22 cellular contexts compared by ENCODE assay signal in the genomic region with DNA sequence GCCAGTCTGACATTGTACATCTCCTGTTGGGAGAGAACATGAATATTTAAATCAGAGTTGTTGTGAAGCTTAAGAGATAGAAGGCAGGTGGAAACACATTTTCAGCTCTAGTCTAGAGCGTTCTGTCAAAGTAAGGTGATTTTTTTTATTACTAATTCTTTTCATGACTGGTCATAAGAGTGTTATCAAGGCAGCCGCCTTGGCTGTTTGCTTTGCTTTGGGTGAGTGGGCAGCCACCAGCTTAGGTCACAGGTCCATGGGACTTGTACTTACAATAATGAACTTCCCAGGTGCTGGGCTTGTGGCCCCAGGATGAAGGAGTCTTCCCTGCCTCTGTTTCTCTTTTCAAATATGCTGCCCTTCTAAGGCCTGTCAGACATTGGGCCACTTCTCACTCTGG.
"Had no signal": no experiment of that assay in that cellular context is flagged by ENCODE, and none has a peak within 500 bp of the region (broad histone marks: within the 10 kb centered on the region; RNA-seq: fewer than 3 reads in every experiment).

No MANE protein-coding gene starts in this region.

- H3K9me3 ChIP-seq: esophagus squamous epithelium, gastroesophageal sphincter, heart left ventricle, mucosa of descending colon, transverse colon, uterus had no signal

- FAIRE-seq: bronchial epithelial cell, islet of Langerhans, TTC549 had no signal

- DNase-seq: activated CD4-positive, alpha-beta T cell treated with anti-CD3 and anti-CD28 coated beads for 1 hour; activated CD4-positive, alpha-beta T cell treated with anti-CD3 and anti-CD28 coated beads, Interleukin-2, amount 50 U/mL, for 4 hours; activated CD8-positive, alpha-beta memory T cell treated with anti-CD3 and anti-CD28 coated beads, Interleukin-2, amount 50 U/mL, for 48 hours; activated naive CD4-positive, alpha-beta T cell; activated naive CD8-positive, alpha-beta T cell treated with anti-CD3 and anti-CD28 coated beads for 36 hours; activated T-cell treated with anti-CD3 and anti-CD28 coated beads, Interleukin-2, amount 50 U/mL, for 4 hours; esophagus squamous epithelium; heart left ventricle; left colon; mucosa of descending colon; naive B cell; occipital lobe; substantia nigra; T-helper 1 cell; transverse colon; uterus; WERI-Rb-1 had no signal

- H3K36me3 ChIP-seq: esophagus squamous epithelium, gastroesophageal sphincter, heart left ventricle, transverse colon, uterus, WERI-Rb-1 had no signal

- H3K27me3 ChIP-seq: esophagus squamous epithelium, gastroesophageal sphincter, heart left ventricle, transverse colon, uterus had no signal

- H3K4me3 ChIP-seq: coronary artery, esophagus squamous epithelium, gastroesophageal sphincter, heart left ventricle, mucosa of descending colon, transverse colon, uterus had no signal

- H3K27ac ChIP-seq: coronary artery, esophagus squamous epithelium, gastroesophageal sphincter, heart left ventricle, transverse colon, uterus, WERI-Rb-1 had no signal

- H3K4me1 ChIP-seq: esophagus squamous epithelium, gastroesophageal sphincter, heart left ventricle, transverse colon, uterus had no signal
